ENCODE assay signal across 25 cellular contexts in the genomic region with DNA sequence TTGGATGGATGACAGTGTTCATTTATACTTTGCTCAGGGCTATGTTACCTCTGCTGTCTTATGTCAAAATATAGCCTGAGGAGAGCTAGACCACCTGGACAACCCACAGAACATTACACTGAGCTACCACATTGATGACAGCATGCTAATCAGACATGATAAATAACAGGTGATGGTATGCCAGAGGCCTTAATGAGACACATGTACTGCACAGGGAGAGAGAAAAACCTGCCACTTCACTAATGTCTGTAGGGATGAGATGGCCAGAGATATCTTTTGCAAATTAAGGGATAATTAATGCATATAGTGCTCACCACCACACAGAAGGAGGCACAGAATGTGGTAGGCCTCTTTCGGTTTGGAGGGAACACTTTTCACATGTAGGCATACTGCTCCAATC.
"Had no signal": no experiment of that assay in that cellular context is flagged by ENCODE, and none has a peak within 500 bp of the region (broad histone marks: within the 10 kb centered on the region; RNA-seq: fewer than 3 reads in every experiment).

No MANE protein-coding gene starts in this region.

- H2AFZ ChIP-seq: neural progenitor cell, parathyroid adenoma had no signal

- H3K27me3 ChIP-seq: neural progenitor cell, ovary, right lobe of liver, sigmoid colon, stomach, thyroid gland, tibial nerve, upper lobe of left lung had no signal

- ATAC-seq: natural killer cell; psoas muscle; right cardiac atrium; right lobe of liver; stimulated activated effector memory CD8-positive, alpha-beta T cell treated with anti-CD3 and anti-CD28 coated beads, Interleukin-12 subunit alpha, Interleukin-12 subunit beta, amount 100 ng/mL, for 72 hours; stimulated activated naive B cell treated with anti-CD40 and anti-IgM and Interleukin-4, amounts not matched to agents 10 μg/mL and 1 μg/mL and 100 μg/mL, for 72 hours had no signal

- H3K9me3 ChIP-seq: ovary, psoas muscle, thoracic aorta, thyroid gland, tibial nerve, upper lobe of left lung had no signal

- H3K36me3 ChIP-seq: neural progenitor cell, ovary, right lobe of liver, sigmoid colon, stomach, thoracic aorta, thyroid gland, tibial nerve, upper lobe of left lung had no signal

- H3K4me1 ChIP-seq: neural progenitor cell, parathyroid adenoma, psoas muscle, right lobe of liver, sigmoid colon, stomach, thyroid gland, tibial nerve, upper lobe of left lung had no signal

- H3K79me2 ChIP-seq: parathyroid adenoma had no signal

- DNase-seq: natural killer cell; occipital lobe; ovary; posterior cingulate gyrus; psoas muscle; right cardiac atrium; right lobe of liver; sigmoid colon; small intestine; stimulated activated CD4-positive, alpha-beta T cell treated with anti-CD3 and anti-CD28 coated beads, Interleukin-15, amount 100 ng/mL, for 24 hours; stimulated activated CD4-positive, alpha-beta T cell treated with anti-CD3 and anti-CD28 coated beads, Interleukin-2, amount 100 ng/mL, for 24 hours; stimulated activated CD4-positive, alpha-beta T cell treated with anti-CD3 and anti-CD28 coated beads, Interleukin-2, amount 100 ng/mL, for 48 hours; stimulated activated CD4-positive, alpha-beta T cell treated with anti-CD3 and anti-CD28 coated beads, Interleukin-4, amount 100 ng/mL, for 24 hours; stimulated activated naive B cell treated with anti-CD40 and anti-IgM and Interleukin-4, amounts not matched to agents 10 μg/mL and 1 μg/mL and 100 μg/mL, for 72 hours; stimulated activated naive CD4-positive, alpha-beta T cell treated with Interleukin-2 at 50 U/mL for 16 hours; stomach; thyroid gland; trophoblast cell; upper lobe of left lung had no signal

- FAIRE-seq: small intestine, urothelium cell line had no signal

- H3K27ac ChIP-seq: neural progenitor cell, ovary, parathyroid adenoma, psoas muscle, right lobe of liver, sigmoid colon, stomach, thoracic aorta, thyroid gland, tibial nerve, upper lobe of left lung had no signal

- H3K4me2 ChIP-seq: neural progenitor cell had no signal

- H3K4me3 ChIP-seq: neural progenitor cell, ovary, psoas muscle, right lobe of liver, sigmoid colon, stomach, thoracic aorta, thyroid gland, tibial nerve, upper lobe of left lung had no signal

- H3K9ac ChIP-seq: neural progenitor cell, parathyroid adenoma had no signal
